ENCODE assay signal across 1 cellular context in genomic region chr10:93437000-93437945, GRCh38.
TF ChIP-seq lines count a peak whose summit lies in the region.

No MANE protein-coding gene starts in this region.

TF ChIP-seq in A549, 52 proteins besides CTCF, POLR2A, EP300 and RAD21 (continued from another document):
- TF ChIP-seq REST (IDR thresholded peaks at IDR 0.05) (no peak), MAX (IDR thresholded peaks at IDR 0.05) (peak; percentile 83), ZFP36 (IDR thresholded peaks at IDR 0.05; ENCODE audit: borderline replicate concordance, partially characterized antibody) (no peak), JUNB (IDR thresholded peaks at IDR 0.05) (peak; percentile 87), NFE2L2 (conservative IDR thresholded peaks at IDR 0.05; ENCODE audit: low read length) (peak; percentile 57), FOXS1 (CRISPR knock-in tag; IDR thresholded peaks at IDR 0.05) (peak; percentile 60; the same call in 1 of the 2 replicates), RNF2 (IDR thresholded peaks at IDR 0.05; ENCODE audit: borderline replicate concordance, low read depth) (no peak), HOXB13 (CRISPR knock-in tag; IDR thresholded peaks at IDR 0.05; ENCODE audit: low read depth) (peak; percentile 92), TFCP2L1 (CRISPR knock-in tag; IDR thresholded peaks at IDR 0.05) (0 out of 2 replicates have a peak, but pooled peaks have one; percentile 49), FOSL2 (IDR thresholded peaks at IDR 0.05) (peak; percentile 68; the same call in 1 of the 2 replicates), FOSL2 (CRISPR knock-in tag; IDR thresholded peaks at IDR 0.05) (peak; percentile 94), E2F6 (IDR thresholded peaks at IDR 0.05; ENCODE audit: borderline replicate concordance, low read depth) (no peak; the same call in 1 of the 2 replicates), CHD2 (IDR thresholded peaks at IDR 0.05; ENCODE audit: low read length, partially characterized antibody) (no peak), RARB (CRISPR knock-in tag; IDR thresholded peaks at IDR 0.05) (no peak), EHF (CRISPR knock-in tag; IDR thresholded peaks at IDR 0.05) (peak; percentile 82), HEYL (CRISPR knock-in tag; IDR thresholded peaks at IDR 0.05) (peak; percentile 83; the same call in 1 of the 2 replicates), NPAS2 (CRISPR knock-in tag; IDR thresholded peaks at IDR 0.05; ENCODE audit: borderline replicate concordance) (no peak), ATOH8 (CRISPR knock-in tag; IDR thresholded peaks at IDR 0.05; ENCODE audit: low read depth) (peak; percentile 85), GATA3 (IDR thresholded peaks at IDR 0.05; ENCODE audit: borderline replicate concordance) (peak; percentile 86)
